ENCODE assay signal across 26 cellular contexts in the genomic region with DNA sequence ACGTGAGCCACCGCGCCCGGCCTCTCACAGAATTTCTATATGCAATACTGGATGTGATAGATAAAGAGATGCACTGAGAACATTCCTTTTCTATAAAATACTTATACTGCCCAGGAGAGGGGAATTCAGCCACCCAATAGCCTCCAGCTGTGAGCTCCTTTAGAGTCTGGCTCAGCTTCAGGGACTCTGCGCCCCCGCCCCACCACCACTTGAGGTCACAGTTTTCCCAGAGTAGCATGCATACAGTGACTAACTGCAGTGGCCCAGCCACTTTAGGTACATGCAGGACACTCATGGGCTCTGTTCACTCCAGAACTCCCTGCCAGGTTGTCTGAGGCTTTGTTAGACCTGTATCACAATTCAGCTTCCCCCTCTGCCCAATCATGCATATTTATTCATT.
"Had no signal": no experiment of that assay in that cellular context is flagged by ENCODE, and none has a peak within 500 bp of the region (broad histone marks: within the 10 kb centered on the region; RNA-seq: fewer than 3 reads in every experiment).

No MANE protein-coding gene starts in this region.

- H3K9me3 ChIP-seq: adrenal gland, breast epithelium, Peyer's patch had no signal

- DNase-seq: activated CD4-positive, alpha-beta memory T cell treated with anti-CD3 and anti-CD28 coated beads for 36 hours; activated CD4-positive, alpha-beta T cell treated with anti-CD3 and anti-CD28 coated beads, Interleukin-2, amount 10 ng/mL, durations not matched to agents 7 days and 5 days; activated CD4-positive, CD25-positive, alpha-beta regulatory T cell; activated CD8-positive, alpha-beta memory T cell treated with anti-CD3 and anti-CD28 coated beads for 24 hours; activated gamma-delta T cell; activated naive CD4-positive, alpha-beta T cell treated with anti-CD3 and anti-CD28 coated beads for 36 hours; activated T-cell treated with anti-CD3 and anti-CD28 coated beads for 4 hours; activated T-cell treated with anti-CD3 and anti-CD28 coated beads, Interleukin-2, amount 50 U/mL, for 48 hours; adrenal gland; anterior cingulate cortex; caudate nucleus; Karpas-422; MM.1S; NCI-H1105; NCI-H1436; NCI-H1694 treated with DMSO at 0.1 percent for 48 hours; NCI-H2029 treated with DMSO at 0.1 percent for 48 hours; NCI-H510A treated with DMSO at 0.1 percent for 48 hours; NCI-H69; NK-92 treated with Interleukin-12 subunit alpha and Interleukin-12 subunit beta, amount 100 ng/mL, for 24 hours; Peyer's patch; SHP77 treated with DMSO at 0.1 percent for 48 hours had no signal

- H3K27me3 Mint-ChIP-seq: activated naive CD8-positive, alpha-beta T cell; activated T-helper 17 cell treated with anti-CD3 and anti-CD28 coated beads, Interleukin-2, amount 50 U/mL, for 72 hours had no signal

- H3K27me3 ChIP-seq: adrenal gland, breast epithelium, Peyer's patch had no signal

- H3K4me1 ChIP-seq: adrenal gland, breast epithelium, Peyer's patch had no signal

- H3K36me3 ChIP-seq: adrenal gland, breast epithelium, Peyer's patch had no signal

- ATAC-seq: activated T-helper 17 cell treated with anti-CD3 and anti-CD28 coated beads, Interleukin-2, amount 50 U/mL, for 72 hours had no signal

- H3K4me1 Mint-ChIP-seq: activated CD4-positive, alpha-beta T cell treated with anti-CD3 and anti-CD28 coated beads, Interleukin-2, amount 10 ng/mL, durations not matched to agents 7 days and 5 days; activated T-helper 17 cell treated with anti-CD3 and anti-CD28 coated beads, Interleukin-2, amount 50 U/mL, for 72 hours had no signal

- H3K9me3 Mint-ChIP-seq: activated CD4-positive, alpha-beta memory T cell treated with anti-CD3 and anti-CD28 coated beads for 36 hours; activated CD4-positive, alpha-beta T cell treated with anti-CD3 and anti-CD28 coated beads, Interleukin-2, amount 10 ng/mL, durations not matched to agents 7 days and 5 days; T-helper 1 cell treated with Interleukin-12 subunit alpha and Interleukin-12 subunit beta and Interleukin-4 antibody, amounts not matched to agents 30 μg/mL and 1 μg/mL, for 36 hours had no signal

- H3K4me3 Mint-ChIP-seq: activated CD4-positive, alpha-beta memory T cell treated with anti-CD3 and anti-CD28 coated beads for 36 hours; activated CD4-positive, alpha-beta T cell treated with anti-CD3 and anti-CD28 coated beads, Interleukin-2, amount 10 ng/mL, durations not matched to agents 7 days and 5 days; activated naive CD4-positive, alpha-beta T cell treated with anti-CD3 and anti-CD28 coated beads for 36 hours; activated naive CD8-positive, alpha-beta T cell; activated T-helper 17 cell treated with anti-CD3 and anti-CD28 coated beads, Interleukin-2, amount 50 U/mL, for 72 hours; T-helper 1 cell treated with Interleukin-12 subunit alpha and Interleukin-12 subunit beta and Interleukin-4 antibody, amounts not matched to agents 30 μg/mL and 1 μg/mL, for 36 hours had no signal

- H3K27ac Mint-ChIP-seq: activated CD4-positive, alpha-beta memory T cell treated with anti-CD3 and anti-CD28 coated beads for 36 hours; activated CD4-positive, alpha-beta T cell treated with anti-CD3 and anti-CD28 coated beads, Interleukin-2, amount 10 ng/mL, durations not matched to agents 7 days and 5 days; activated naive CD4-positive, alpha-beta T cell treated with anti-CD3 and anti-CD28 coated beads for 36 hours; activated naive CD8-positive, alpha-beta T cell; activated T-helper 17 cell treated with anti-CD3 and anti-CD28 coated beads, Interleukin-2, amount 50 U/mL, for 72 hours; T-helper 1 cell treated with Interleukin-12 subunit alpha and Interleukin-12 subunit beta and Interleukin-4 antibody, amounts not matched to agents 30 μg/mL and 1 μg/mL, for 36 hours had no signal

- H3K4me3 ChIP-seq: adrenal gland, breast epithelium, Peyer's patch had no signal

- H3K36me3 Mint-ChIP-seq: activated CD4-positive, alpha-beta memory T cell treated with anti-CD3 and anti-CD28 coated beads for 36 hours; activated naive CD8-positive, alpha-beta T cell had no signal

- H3K27ac ChIP-seq: adrenal gland, breast epithelium, Peyer's patch had no signal
